ENCODE assay signal across 9 cellular contexts in the genomic region with DNA sequence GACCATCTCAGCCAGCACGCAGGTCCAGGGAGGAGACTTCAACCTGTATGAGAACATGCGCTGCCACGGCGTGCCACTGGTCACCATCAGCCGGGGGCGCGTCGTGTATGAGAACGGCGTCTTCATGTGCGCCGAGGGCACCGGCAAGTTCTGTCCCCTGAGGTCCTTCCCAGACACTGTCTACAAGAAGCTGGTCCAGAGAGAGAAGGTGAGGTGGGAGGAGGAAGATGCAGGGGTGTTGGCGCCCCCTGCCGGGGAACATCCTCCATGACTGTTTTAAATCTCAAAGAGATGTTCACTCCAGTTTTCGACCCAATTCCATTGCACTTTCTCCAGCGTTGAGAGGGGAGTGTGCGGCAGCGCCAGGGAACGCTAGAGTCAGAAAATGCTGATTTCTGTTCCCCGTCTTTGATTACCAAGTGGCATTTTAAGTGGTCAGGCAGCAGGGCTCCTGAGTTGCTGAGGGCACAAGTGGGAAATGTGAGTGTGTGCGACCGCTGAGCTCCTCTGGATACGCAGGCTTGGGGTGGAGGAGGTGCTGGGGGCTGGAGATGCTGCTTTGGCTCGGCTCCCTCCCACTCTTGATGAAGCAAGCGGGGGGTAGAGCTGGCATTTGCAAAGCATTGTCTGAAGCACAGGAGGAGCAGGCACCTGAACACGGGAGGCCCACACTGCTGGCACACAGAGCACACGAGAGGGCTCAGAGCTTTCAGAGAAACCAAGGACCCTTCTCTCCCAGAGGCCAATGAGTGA. TPM values are rescaled to one million over a fixed set of nuclear protein-coding genes. Genes with fewer than 3 reads are reported as not detected.
DNase-seq lines count a peak whose midpoint lies in the region; ATAC-seq and TF ChIP-seq lines count a peak whose summit lies in the region.
"Had no signal": no experiment of that assay in that cellular context is flagged by ENCODE, and none has a peak within 500 bp of the region (broad histone marks: within the 10 kb centered on the region; RNA-seq: fewer than 3 reads in every experiment).

No MANE protein-coding gene starts in this region.

- DNase-seq in NCI-H2196 (lab: John Stamatoyannopoulos, UW; ENCODE audit: unreplicated experiment) (peak; percentile 48), NCI-H2196 treated with DMSO at 0.1 percent for 48 hours (lab: John Stamatoyannopoulos, UW; ENCODE audit: unreplicated experiment) (no peak), NCI-H2107 treated with DMSO at 0.1 percent for 48 hours (lab: John Stamatoyannopoulos, UW; ENCODE audit: unreplicated experiment) (peak; percentile 11), coronary artery (ENCODE audit: low spot score) (no peak), left lobe of liver (ENCODE audit: low spot score) (peak; percentile 65)
- peak; percentile 50 to 59 for DNase-seq in activated CD4-positive, alpha-beta T cell treated with anti-CD3 and anti-CD28 coated beads for 4 hours
- peak; percentile 24 to 40 (median 38) for DNase-seq in stimulated activated CD4-positive, alpha-beta T cell treated with anti-CD3 and anti-CD28 coated beads, TNF-alpha, amount 100 ng/mL, for 4 hours (ENCODE audit: low read depth in 3 of 3)

- H3K27ac ChIP-seq in coronary artery, result no peak overlapping the region
- H3K27ac ChIP-seq: skin epidermis had no signal

- ATAC-seq in left lobe of liver (peak; percentile 89), HG02973 (IDR thresholded peaks at IDR 0.05; ENCODE audit: unreplicated experiment) (no peak)

- TF ChIP-seq CTCF in coronary artery (IDR thresholded peaks at IDR 0.05), result peak; percentile 71

- H3K4me3 ChIP-seq in coronary artery, result no peak overlapping the region
- H3K4me3 ChIP-seq: skin epidermis had no signal

RNA-seq across cellular contexts. Expression of gene MAPRE3, which starts 27.7 kb away (rescaled TPM):
- 16.6 TPM for total RNA-seq in left lobe of liver

Comparison
In these comparisons a context has a peak if more than half of its experiments do, and no peak if none do; other contexts are left out.
1. DNase-seq: peak in NCI-H2196 (single experiment), NCI-H2107 treated with DMSO at 0.1 percent for 48 hours (single experiment), activated CD4-positive, alpha-beta T cell treated with anti-CD3 and anti-CD28 coated beads for 4 hours (2 of 2), left lobe of liver (single experiment) and stimulated activated CD4-positive, alpha-beta T cell treated with anti-CD3 and anti-CD28 coated beads, TNF-alpha, amount 100 ng/mL, for 4 hours (3 of 3); none in NCI-H2196 treated with DMSO at 0.1 percent for 48 hours (single experiment) and coronary artery (single experiment).